ENCODE assay signal across 1 cellular context in genomic region chr19:12938536-12939291, GRCh38.
A peak's percentile ranks its signal among the peaks of the same experiment; 100 is the strongest.
TF ChIP-seq lines count a peak whose summit lies in the region.

Gene CALR (plus strand): TSS chr19:12938609. CDS start chr19:12938680, 71 bp downstream.

TF ChIP-seq in HEK293, 187 proteins besides CTCF, POLR2A, EP300 and RAD21 (continued from another document):
- TF ChIP-seq ZNF645 (tag by site-specific recombination; IDR thresholded peaks at IDR 0.05) = 0 out of 2 replicates have a peak, but pooled peaks have one; percentile 35
- TF ChIP-seq SETDB1 (IDR thresholded peaks at IDR 0.05; ENCODE audit: insufficient read length, low read length) = no peak
- TF ChIP-seq GLIS1 (tag by site-specific recombination; IDR thresholded peaks at IDR 0.05) = peak; percentile 95
- no peak for TF ChIP-seq ZNF544 (tag by site-specific recombination; IDR thresholded peaks at IDR 0.05)
- no peak; the same call in 1 of the 2 replicates for TF ChIP-seq PRDM4 (tag by site-specific recombination; IDR thresholded peaks at IDR 0.05)
- TF ChIP-seq ZBTB44 (tag by site-specific recombination; IDR thresholded peaks at IDR 0.05) = no peak
- TF ChIP-seq ZEB2 (tag by site-specific recombination; IDR thresholded peaks at IDR 0.05) = no peak
- TF ChIP-seq ZBTB10 (tag by site-specific recombination; IDR thresholded peaks at IDR 0.05) = no peak
- TF ChIP-seq SCRT1 (tag by site-specific recombination; IDR thresholded peaks at IDR 0.05; ENCODE audit: borderline replicate concordance) = no peak; the same call in 1 of the 2 replicates
- peak; percentile 89 for TF ChIP-seq KLF16 (tag by site-specific recombination; IDR thresholded peaks at IDR 0.05)
- no peak for TF ChIP-seq ZNF248 (tag by site-specific recombination; IDR thresholded peaks at IDR 0.05)
- TF ChIP-seq ZNF768 (tag by site-specific recombination; IDR thresholded peaks at IDR 0.05) = no peak; the same call in 1 of the 2 replicates
- no peak for TF ChIP-seq ZNF202 (tag by site-specific recombination; IDR thresholded peaks at IDR 0.05; ENCODE audit: borderline replicate concordance)
- TF ChIP-seq ZNF677 (tag by site-specific recombination; IDR thresholded peaks at IDR 0.05) = no peak
- TF ChIP-seq FEZF1 (tag by site-specific recombination; IDR thresholded peaks at IDR 0.05) = no peak
- no peak; the same call in 1 of the 2 replicates for TF ChIP-seq PBX3 (CRISPR knock-in tag; IDR thresholded peaks at IDR 0.05)
- TF ChIP-seq ZNF561 (tag by site-specific recombination; IDR thresholded peaks at IDR 0.05; ENCODE audit: borderline replicate concordance) = no peak
- TF ChIP-seq ZSCAN18 (tag by site-specific recombination; IDR thresholded peaks at IDR 0.05) = 0 out of 2 replicates have a peak, but pooled peaks have one; percentile 27
- 0 out of 2 replicates have a peak, but pooled peaks have one; percentile 7 for TF ChIP-seq ZNF623 (tag by site-specific recombination; IDR thresholded peaks at IDR 0.05)
- peak; percentile 37; the same call in 1 of the 2 replicates for TF ChIP-seq ZNF394 (tag by site-specific recombination; IDR thresholded peaks at IDR 0.05; ENCODE audit: borderline replicate concordance)
- no peak for TF ChIP-seq ZNF112 (tag by site-specific recombination; IDR thresholded peaks at IDR 0.05)
- no peak for TF ChIP-seq REPIN1 (tag by site-specific recombination; IDR thresholded peaks at IDR 0.05; ENCODE audit: low read depth)
- TF ChIP-seq KLF8 (tag by site-specific recombination; IDR thresholded peaks at IDR 0.05) = no peak; the same call in 1 of the 2 replicates
- TF ChIP-seq ZNF140 (tag by site-specific recombination; IDR thresholded peaks at IDR 0.05) = no peak
- TF ChIP-seq ZNF518A (tag by site-specific recombination; conservative IDR thresholded peaks at IDR 0.05; ENCODE audit: low read depth) = no peak
- TF ChIP-seq GLIS2 (tag by site-specific recombination; IDR thresholded peaks at IDR 0.05) = no peak; the same call in 1 of the 2 replicates
- TF ChIP-seq TRIM28 (IDR thresholded peaks at IDR 0.05; ENCODE audit: borderline replicate concordance, low read length) = no peak
- no peak for TF ChIP-seq ZNF701 (tag by site-specific recombination; IDR thresholded peaks at IDR 0.05)
